ENCODE assay signal across 1 cellular context in the genomic region with DNA sequence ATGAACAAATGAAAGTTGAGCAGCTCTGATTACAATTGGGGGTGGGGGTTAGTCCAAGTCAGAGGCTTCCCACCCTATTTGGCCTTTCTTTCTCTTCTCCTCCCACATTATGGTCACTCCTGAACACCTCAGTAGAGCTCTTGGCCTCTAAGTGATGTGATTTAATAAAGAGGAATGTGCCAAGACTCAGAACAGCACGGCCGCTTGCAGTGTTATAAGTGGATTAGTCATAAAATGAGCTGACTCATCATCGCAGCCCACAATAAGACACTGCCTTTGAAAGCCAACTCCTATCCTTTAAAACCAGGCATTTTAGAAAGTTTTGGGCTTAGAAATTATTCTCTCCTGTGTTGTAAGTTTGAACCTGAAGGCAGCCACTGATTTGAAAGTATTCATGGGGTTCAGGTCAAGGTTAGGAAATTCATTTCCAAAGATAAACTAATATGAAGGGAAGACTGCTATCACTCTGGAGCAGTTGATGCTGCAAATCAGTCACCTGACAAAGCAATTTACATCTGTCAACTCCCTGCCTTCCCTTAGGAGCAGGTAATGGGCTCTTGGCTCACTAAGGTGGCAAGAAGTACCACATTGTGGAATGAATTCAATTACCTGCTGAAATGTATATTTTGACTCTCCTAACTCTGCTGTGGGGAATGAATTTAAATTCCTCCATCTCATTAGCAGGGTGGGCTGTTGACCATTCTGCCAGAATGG.
TF ChIP-seq lines count a peak whose summit lies in the region.

No MANE protein-coding gene starts in this region.

TF ChIP-seq in K562, 482 proteins besides CTCF, POLR2A, EP300 and RAD21 (continued from another document):
- TF ChIP-seq, protein P1, sequence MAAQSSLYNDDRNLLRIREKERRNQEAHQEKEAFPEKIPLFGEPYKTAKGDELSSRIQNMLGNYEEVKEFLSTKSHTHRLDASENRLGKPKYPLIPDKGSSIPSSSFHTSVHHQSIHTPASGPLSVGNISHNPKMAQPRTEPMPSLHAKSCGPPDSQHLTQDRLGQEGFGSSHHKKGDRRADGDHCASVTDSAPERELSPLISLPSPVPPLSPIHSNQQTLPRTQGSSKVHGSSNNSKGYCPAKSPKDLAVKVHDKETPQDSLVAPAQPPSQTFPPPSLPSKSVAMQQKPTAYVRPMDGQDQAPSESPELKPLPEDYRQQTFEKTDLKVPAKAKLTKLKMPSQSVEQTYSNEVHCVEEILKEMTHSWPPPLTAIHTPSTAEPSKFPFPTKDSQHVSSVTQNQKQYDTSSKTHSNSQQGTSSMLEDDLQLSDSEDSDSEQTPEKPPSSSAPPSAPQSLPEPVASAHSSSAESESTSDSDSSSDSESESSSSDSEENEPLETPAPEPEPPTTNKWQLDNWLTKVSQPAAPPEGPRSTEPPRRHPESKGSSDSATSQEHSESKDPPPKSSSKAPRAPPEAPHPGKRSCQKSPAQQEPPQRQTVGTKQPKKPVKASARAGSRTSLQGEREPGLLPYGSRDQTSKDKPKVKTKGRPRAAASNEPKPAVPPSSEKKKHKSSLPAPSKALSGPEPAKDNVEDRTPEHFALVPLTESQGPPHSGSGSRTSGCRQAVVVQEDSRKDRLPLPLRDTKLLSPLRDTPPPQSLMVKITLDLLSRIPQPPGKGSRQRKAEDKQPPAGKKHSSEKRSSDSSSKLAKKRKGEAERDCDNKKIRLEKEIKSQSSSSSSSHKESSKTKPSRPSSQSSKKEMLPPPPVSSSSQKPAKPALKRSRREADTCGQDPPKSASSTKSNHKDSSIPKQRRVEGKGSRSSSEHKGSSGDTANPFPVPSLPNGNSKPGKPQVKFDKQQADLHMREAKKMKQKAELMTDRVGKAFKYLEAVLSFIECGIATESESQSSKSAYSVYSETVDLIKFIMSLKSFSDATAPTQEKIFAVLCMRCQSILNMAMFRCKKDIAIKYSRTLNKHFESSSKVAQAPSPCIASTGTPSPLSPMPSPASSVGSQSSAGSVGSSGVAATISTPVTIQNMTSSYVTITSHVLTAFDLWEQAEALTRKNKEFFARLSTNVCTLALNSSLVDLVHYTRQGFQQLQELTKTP (IDR thresholded peaks at IDR 0.05; ENCODE audit: low read depth in 1 of 2, partially characterized antibody in 2 of 2) = no peak
- TF ChIP-seq, protein P2, sequence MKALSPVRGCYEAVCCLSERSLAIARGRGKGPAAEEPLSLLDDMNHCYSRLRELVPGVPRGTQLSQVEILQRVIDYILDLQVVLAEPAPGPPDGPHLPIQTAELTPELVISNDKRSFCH (CRISPR knock-in tag; IDR thresholded peaks at IDR 0.05) = no peak
- TF ChIP-seq, protein P2 (tag; IDR thresholded peaks at IDR 0.05) = no peak
